Comparison of ENCODE assay signal across 8 cellular contexts in the genomic region with DNA sequence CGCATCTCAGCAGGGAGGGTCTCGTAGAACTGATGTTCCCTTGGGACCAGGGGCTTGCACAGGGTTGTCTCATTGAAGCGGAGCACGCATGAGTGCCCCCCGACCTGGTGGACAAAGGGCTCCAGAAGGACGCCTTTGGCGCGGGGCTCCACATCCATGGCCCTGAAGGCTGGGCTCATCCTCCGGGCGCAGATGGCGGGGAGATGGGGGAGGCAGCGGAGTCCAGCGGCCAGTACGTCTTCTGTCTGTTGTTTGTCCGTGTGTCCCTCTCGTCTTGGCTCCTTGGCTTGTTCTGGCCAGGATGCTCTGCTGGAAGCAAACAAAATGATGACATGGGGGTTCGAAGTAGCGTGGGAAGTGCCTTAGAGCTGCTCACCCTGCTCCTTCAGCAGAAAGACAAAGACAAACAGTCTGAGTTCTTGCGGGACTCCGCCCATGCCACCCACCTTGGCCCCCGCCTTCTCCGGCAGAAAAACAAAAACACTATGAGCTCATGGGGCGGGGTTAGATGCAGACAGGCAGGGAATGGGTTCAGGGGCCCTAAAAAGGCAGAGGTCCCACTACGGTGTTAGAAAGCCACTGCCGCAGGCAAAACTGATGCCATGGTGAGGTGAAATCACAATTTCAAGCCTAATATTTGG. TPM values are rescaled to one million over a fixed set of nuclear protein-coding genes. Genes with fewer than 3 reads are reported as not detected.
DNase-seq lines count a peak whose midpoint lies in the region; ATAC-seq and TF ChIP-seq lines count a peak whose summit lies in the region.

No MANE protein-coding gene starts in this region.

- peak overlapping the region; percentile 11 for H2BK12ac ChIP-seq in neuronal stem cell (ENCODE audit: low read length)

- no peaks in the 10 kb centered on the region for H3K27me3 ChIP-seq in neuronal stem cell (ENCODE audit: control insufficient read depth in 3 of 3, insufficient read depth in 3 of 3, low read depth in 1 of 3, low read length in 3 of 3)

- peaks cover 20 to 34% (median 23%) of the 10 kb centered on the region in 3 donors for H3K4me1 Mint-ChIP-seq in T-cell

- H3K4me2 ChIP-seq in neuronal stem cell (ENCODE audit: insufficient read depth, low read length, poor library complexity, severe bottlenecking): peak overlapping the region; percentile 31

- H2BK15ac ChIP-seq in neuronal stem cell (ENCODE audit: low read length): no peak overlapping the region

- no peaks in the 10 kb centered on the region for H3K27me3 Mint-ChIP-seq in T-cell

- peak overlapping the region; percentile 16 for H2AK5ac ChIP-seq in neuronal stem cell (ENCODE audit: low read depth, low read length)

- H3K36me3 ChIP-seq in neuronal stem cell (replicated peaks in 1 of 2; ENCODE audit: control insufficient read depth in 2 of 2, insufficient read depth in 2 of 2, low read length in 2 of 2): peaks cover 35 to 93% of the 10 kb centered on the region in 2 donors

- peaks cover 31% of the 10 kb centered on the region for H3K36me3 Mint-ChIP-seq in T-cell

- no peak overlapping the region for H3K23ac ChIP-seq in neuronal stem cell (ENCODE audit: low read depth, low read length, poor library complexity)

- no peak overlapping the region for H3K4me3 Mint-ChIP-seq in T-cell

- H3K4ac ChIP-seq in neuronal stem cell (ENCODE audit: low read length): no peak overlapping the region

- DNase-seq in AG08396 (ENCODE audit: low spot score): peak; percentile 50
- DNase-seq in T-cell: no peak
- DNase-seq in fibroblast of villous mesenchyme (ENCODE audit: low read depth): peak; percentile 82
- DNase-seq in neuronal stem cell (ENCODE audit: low spot score): peak; percentile 59
- DNase-seq in T-helper 1 cell: no peak
- DNase-seq in NAMALWA (ENCODE audit: low spot score): no peak
- DNase-seq in NCI-H2107 (lab: John Stamatoyannopoulos, UW): no peak
- no peak for DNase-seq in AML-193 (lab: John Stamatoyannopoulos, UW)

- H3K9me3 Mint-ChIP-seq in T-cell: no peaks in the 10 kb centered on the region

- H4K91ac ChIP-seq in neuronal stem cell (ENCODE audit: low read depth, low read length, poor library complexity): peak overlapping the region; percentile 48

- peaks cover 0 to 3% of the 10 kb centered on the region in 2 donors for H3K9me3 ChIP-seq in neuronal stem cell (replicated peaks in 1 of 2; ENCODE audit: control insufficient read depth in 2 of 2, insufficient read depth in 1 of 2, low read depth in 1 of 2, low read length in 2 of 2)

- ATAC-seq in T-cell (replicated peaks in 1 of 4): peak in 1 of 4 experiments; percentile 46

- no peak overlapping the region for H4K8ac ChIP-seq in neuronal stem cell (ENCODE audit: low read depth, low read length)

- peaks cover 5% of the 10 kb centered on the region for H3K79me1 ChIP-seq in neuronal stem cell (ENCODE audit: low read depth, low read length)

- H3K27ac Mint-ChIP-seq in T-cell: peak overlapping the region; percentile 46 to 66

- peaks cover 0 to 10% of the 10 kb centered on the region in 2 donors for H3K4me1 ChIP-seq in neuronal stem cell (ENCODE audit: control insufficient read depth in 2 of 2, insufficient read depth in 1 of 2, low read depth in 1 of 2, low read length in 2 of 2)

- no peak overlapping the region for H3K14ac ChIP-seq in neuronal stem cell (ENCODE audit: low read length)

- CTCF ChIA-PET in T-cell (lab: Charles Lee): no interaction called here

- peak overlapping the region; percentile 44 for H3K18ac ChIP-seq in neuronal stem cell (ENCODE audit: low read length)

- H3K4me3 ChIP-seq in fibroblast of villous mesenchyme (ENCODE audit: low read depth, low read length) (peak overlapping the region; percentile 38), neuronal stem cell (ENCODE audit: low read length in 2 of 2) (peak overlapping the region in 1 of 2 donors; percentile 33)

- H2BK5ac ChIP-seq in neuronal stem cell (ENCODE audit: low read length): no peak overlapping the region

- WGBS in neuronal stem cell (ENCODE audit: extremely low coverage in 2 of 2, insufficient read length in 2 of 2, insufficient replicate concordance in 1 of 2), 2 donors: no CpG with 5 or more reads among the region's 25 CpGs

- no peak for TF ChIP-seq CTCF in fibroblast of villous mesenchyme (IDR thresholded peaks at IDR 0.05; ENCODE audit: insufficient read depth, low read depth, low read length)

- no peak overlapping the region for H2BK120ac ChIP-seq in neuronal stem cell (ENCODE audit: low read depth, low read length)

- no peak overlapping the region for H3K9ac ChIP-seq in neuronal stem cell (ENCODE audit: low read depth, low read length, poor library complexity)

- POLR2A ChIA-PET in T-cell (lab: Charles Lee): no interaction called here

- peak overlapping the region; percentile 91 for H3K27ac ChIP-seq in neuronal stem cell (replicated peaks; ENCODE audit: low read length)

- no peak overlapping the region for H2AFZ ChIP-seq in neuronal stem cell (ENCODE audit: low read length)

RNA-seq across cellular contexts. Expression of gene NCKIPSD, which starts 9.5 kb away (rescaled TPM):
- total RNA-seq in T-cell (10 to 100 TPM; 17.4 to 23.4 (median 20.4) TPM), fibroblast of villous mesenchyme (17.7 and 23.3 TPM in 2 replicates)
- 17.6 TPM for polyA plus RNA-seq in neuronal stem cell (2013, experiment 1 of 2)
- polyA plus RNA-seq in neuronal stem cell (2013, experiment 2 of 2): 17.5 TPM

RNA-seq across cellular contexts. Expression of gene IP6K2, which starts 21.8 kb away (rescaled TPM):
- total RNA-seq in T-cell (10 to 100 TPM; 69.0 to 95.7 (median 77.6) TPM), fibroblast of villous mesenchyme (46.4 and 55.7 TPM in 2 replicates)
- 189 TPM for polyA plus RNA-seq in neuronal stem cell (2013, experiment 1 of 2)
- 187 TPM for polyA plus RNA-seq in neuronal stem cell (2013, experiment 2 of 2)

RNA-seq across cellular contexts. Expression of gene CELSR3, which starts 32.5 kb away (rescaled TPM):
- 1 to 10 TPM; 5.6 to 7.4 (median 6.2) TPM for total RNA-seq in T-cell
- total RNA-seq in fibroblast of villous mesenchyme: 1.6 and 1.7 TPM in 2 replicates
- polyA plus RNA-seq in neuronal stem cell (2013, experiment 1 of 2): 8.4 TPM
- 8.5 TPM for polyA plus RNA-seq in neuronal stem cell (2013, experiment 2 of 2)

RNA-seq across cellular contexts. Expression of gene SLC26A6, which starts 60.0 kb away (rescaled TPM):
- 10 to 100 TPM; 16.2 to 36.4 (median 29.2) TPM for total RNA-seq in T-cell
- total RNA-seq in fibroblast of villous mesenchyme: 34.8 and 45.8 TPM in 2 replicates
- 30.0 TPM for polyA plus RNA-seq in neuronal stem cell (2013, experiment 1 of 2)
- polyA plus RNA-seq in neuronal stem cell (2013, experiment 2 of 2): 29.9 TPM

Comparison
In these comparisons a context has a peak if more than half of its experiments do, and no peak if none do; other contexts are left out.
1. DNase-seq: peak in AG08396 (single experiment), fibroblast of villous mesenchyme (single experiment) and neuronal stem cell (single experiment); none in T-cell (0 of 34), T-helper 1 cell (0 of 5), NAMALWA (single experiment), NCI-H2107 (single experiment) and AML-193 (0 of 2).